ENCODE assay signal across 22 cellular contexts in the genomic region with DNA sequence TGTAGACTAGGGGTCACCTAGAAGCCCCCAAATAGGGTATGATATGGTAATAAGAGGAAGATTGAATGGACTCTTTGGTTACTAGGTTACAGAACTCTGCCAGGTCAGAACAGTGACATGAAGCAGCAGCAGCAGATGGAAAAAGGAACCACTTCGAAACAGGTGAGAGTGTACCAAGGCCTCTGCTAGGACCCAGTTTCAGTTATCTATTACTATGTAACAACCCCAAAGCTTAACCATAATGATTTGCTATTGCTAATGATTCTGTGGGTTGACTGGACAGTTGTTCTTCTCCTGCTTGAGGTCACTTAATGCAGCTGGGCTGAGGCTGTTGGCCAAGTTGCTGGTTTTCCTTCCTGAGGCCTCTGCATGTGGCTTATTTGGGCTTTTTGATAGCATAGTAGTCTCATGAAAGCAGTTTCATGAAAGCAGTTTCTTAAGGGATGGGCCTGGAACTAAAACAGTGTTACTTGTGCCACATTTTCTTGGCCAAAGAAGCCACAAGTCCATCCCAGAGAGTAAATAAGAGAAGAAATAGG. TPM values are rescaled to one million over a fixed set of nuclear protein-coding genes. Genes with fewer than 3 reads are reported as not detected.
"Had no signal": no experiment of that assay in that cellular context is flagged by ENCODE, and none has a peak within 500 bp of the region (broad histone marks: within the 10 kb centered on the region; RNA-seq: fewer than 3 reads in every experiment).

No MANE protein-coding gene starts in this region.

- H3K27me3 ChIP-seq: ascending aorta, esophagus squamous epithelium, right atrium auricular region, testis, upper lobe of left lung had no signal

- H3K36me3 Mint-ChIP-seq: activated naive CD4-positive, alpha-beta T cell treated with anti-CD3 and anti-CD28 coated beads, Interleukin-2, amount 50 U/mL, for 24 hours; stimulated activated effector memory CD8-positive, alpha-beta T cell treated with anti-CD3 and anti-CD28 coated beads, Interleukin-12 subunit alpha, Interleukin-12 subunit beta, amount 100 ng/mL, for 72 hours; WTC11 had no signal

- H3K9me3 Mint-ChIP-seq: activated naive CD4-positive, alpha-beta T cell treated with anti-CD3 and anti-CD28 coated beads, Interleukin-2, amount 50 U/mL, for 24 hours; stimulated activated effector memory CD8-positive, alpha-beta T cell treated with anti-CD3 and anti-CD28 coated beads, Interleukin-12 subunit alpha, Interleukin-12 subunit beta, amount 100 ng/mL, for 72 hours had no signal

- H3K27ac ChIP-seq: ascending aorta, esophagus squamous epithelium, prostate gland, right atrium auricular region, skin epidermis, upper lobe of left lung had no signal

- H3K4me3 ChIP-seq: ascending aorta, esophagus squamous epithelium, lung, prostate gland, right atrium auricular region, skin epidermis, testis, upper lobe of left lung had no signal

- H3K27ac Mint-ChIP-seq: activated CD4-positive, alpha-beta T cell treated with anti-CD3 and anti-CD28 coated beads for 36 hours; activated naive CD4-positive, alpha-beta T cell treated with anti-CD3 and anti-CD28 coated beads, Interleukin-2, amount 50 U/mL, for 24 hours; stimulated activated effector memory CD8-positive, alpha-beta T cell treated with anti-CD3 and anti-CD28 coated beads, Interleukin-12 subunit alpha, Interleukin-12 subunit beta, amount 100 ng/mL, for 72 hours; WTC11 had no signal

- H3K4me1 Mint-ChIP-seq: activated CD4-positive, alpha-beta T cell treated with anti-CD3 and anti-CD28 coated beads for 36 hours; activated naive CD4-positive, alpha-beta T cell treated with anti-CD3 and anti-CD28 coated beads, Interleukin-2, amount 50 U/mL, for 24 hours; stimulated activated effector memory CD8-positive, alpha-beta T cell treated with anti-CD3 and anti-CD28 coated beads, Interleukin-12 subunit alpha, Interleukin-12 subunit beta, amount 100 ng/mL, for 72 hours had no signal

- H3K36me3 ChIP-seq: ascending aorta, esophagus squamous epithelium, prostate gland, right atrium auricular region, upper lobe of left lung had no signal

- ATAC-seq: activated CD4-positive, alpha-beta T cell treated with anti-CD3 and anti-CD28 coated beads for 36 hours; left lobe of liver; stimulated activated effector memory CD8-positive, alpha-beta T cell treated with anti-CD3 and anti-CD28 coated beads, Interleukin-12 subunit alpha, Interleukin-12 subunit beta, amount 100 ng/mL, for 72 hours; WTC11 had no signal

- DNase-seq: activated CD4-positive, alpha-beta T cell treated with anti-CD3 and anti-CD28 coated beads for 36 hours; activated CD4-positive, alpha-beta T cell treated with anti-CD3 and anti-CD28 coated beads, Interleukin-2, amount 50 U/mL, for 48 hours; activated gamma-delta T cell; cerebellar nuclear complex; effector CD8-positive, alpha-beta T cell; esophagus squamous epithelium; head of caudate nucleus; kidney; midbrain; stimulated activated CD4-positive, alpha-beta T cell treated with anti-CD3 and anti-CD28 coated beads, Interleukin-15, amount 100 ng/mL, for 24 hours; stimulated activated CD4-positive, alpha-beta T cell treated with anti-CD3 and anti-CD28 coated beads, Interleukin-4, amount 100 ng/mL, for 24 hours; testis; upper lobe of left lung had no signal

- H3K9me3 ChIP-seq: ascending aorta, esophagus squamous epithelium, prostate gland, right atrium auricular region, testis, upper lobe of left lung had no signal

- H3K4me1 ChIP-seq: ascending aorta, esophagus squamous epithelium, prostate gland, right atrium auricular region, testis, upper lobe of left lung had no signal

- H3K4me3 Mint-ChIP-seq: activated CD4-positive, alpha-beta T cell treated with anti-CD3 and anti-CD28 coated beads for 36 hours; activated naive CD4-positive, alpha-beta T cell treated with anti-CD3 and anti-CD28 coated beads, Interleukin-2, amount 50 U/mL, for 24 hours; stimulated activated effector memory CD8-positive, alpha-beta T cell treated with anti-CD3 and anti-CD28 coated beads, Interleukin-12 subunit alpha, Interleukin-12 subunit beta, amount 100 ng/mL, for 72 hours; WTC11 had no signal

RNA-seq across cellular contexts. Expression of a gene that starts 17.6 kb away (rescaled TPM):
- total RNA-seq: ascending aorta, right atrium auricular region had no signal
